ENCODE assay signal across 8 cellular contexts in the genomic region with DNA sequence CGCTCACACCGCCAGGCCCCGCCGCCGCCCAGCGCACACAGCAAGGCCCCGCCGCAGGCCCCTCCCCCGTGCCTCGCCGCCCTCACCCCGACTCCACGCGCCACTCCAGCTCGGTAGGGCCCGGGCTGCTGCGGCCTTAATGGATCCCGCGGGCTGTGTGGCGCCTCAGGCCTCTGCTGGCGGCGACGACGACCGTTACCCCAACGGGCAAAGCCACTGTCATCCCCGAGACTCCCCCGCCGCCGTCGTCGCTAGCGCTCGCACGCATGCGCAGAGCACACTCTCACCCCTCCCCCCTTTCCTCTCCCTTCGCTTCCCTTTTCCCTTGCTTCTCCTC. TPM values are rescaled to one million over a fixed set of nuclear protein-coding genes. Genes with fewer than 3 reads are reported as not detected.
DNase-seq lines count a peak whose midpoint lies in the region; ATAC-seq and TF ChIP-seq lines count a peak whose summit lies in the region.

Gene MSL2, minus strand, starts transcription at position 272 of the 337 bp plus-strand sequence. CDS start 1,222 bp downstream, outside the sequence.

- peak within 1 kb of the TSS; percentile 92 to 99 (median 98) for H3K9ac ChIP-seq in skeletal muscle tissue (ENCODE audit: low read depth in 1 of 3, low read length in 3 of 3)

- peaks cover 28 to 58% (median 38%) of the 10 kb centered on the region in 4 donors for H3K4me1 Mint-ChIP-seq in CD4-positive, alpha-beta memory T cell
- H3K4me1 Mint-ChIP-seq in activated naive CD8-positive, alpha-beta T cell treated with anti-CD3 and anti-CD28 coated beads for 36 hours: peaks cover 37% of the 10 kb centered on the region

- no peak for TF ChIP-seq CTCF in hepatocyte (IDR thresholded peaks at IDR 0.05; ENCODE audit: poor library complexity)

- no peak for DNase-seq in CD4-positive, alpha-beta memory T cell
- DNase-seq in activated naive CD8-positive, alpha-beta T cell treated with anti-CD3 and anti-CD28 coated beads for 36 hours: peak; percentile 83
- DNase-seq in hepatocyte (ENCODE audit: low spot score) (peak; percentile 89), NCI-H1417 treated with DMSO at 0.1 percent for 48 hours (lab: John Stamatoyannopoulos, UW) (no peak), inferior parietal cortex (ENCODE audit: extremely low spot score) (no peak), iPS-NIHi7 (ENCODE audit: extremely low spot score) (no peak)

- intact Hi-C loops in CD4-positive, alpha-beta memory T cell (cut with micrococcal nuclease): loop anchor here (1.0 to 10.0 kb wide), 6 partner anchors 54 to 1989 kb away; partner anchors contain the start of genes ANAPC13, ARMC8, CEP63 and NCK1

- peaks cover 32% of the 10 kb centered on the region for H3K4me1 ChIP-seq in CD4-positive, alpha-beta memory T cell (ENCODE audit: insufficient read depth, low read length)
- H3K4me1 ChIP-seq in hepatocyte (ENCODE audit: insufficient read depth) (peaks cover 24% of the 10 kb centered on the region), skeletal muscle tissue (ENCODE audit: control insufficient read depth in 3 of 3, insufficient read depth in 3 of 3, low read length in 3 of 3) (peaks cover 18 to 31% (median 24%) of the 10 kb centered on the region in 3 donors)

- H3K27me3 Mint-ChIP-seq in CD4-positive, alpha-beta memory T cell: peaks cover 3 to 9% of the 10 kb centered on the region in 2 donors
- H3K27me3 Mint-ChIP-seq in activated naive CD8-positive, alpha-beta T cell treated with anti-CD3 and anti-CD28 coated beads for 36 hours: peaks cover 4% of the 10 kb centered on the region

- no peaks in the 10 kb centered on the region for H3K36me3 ChIP-seq in CD4-positive, alpha-beta memory T cell (ENCODE audit: insufficient read depth, low read length)
- H3K36me3 ChIP-seq in hepatocyte (replicated peaks; ENCODE audit: insufficient read depth, low read depth) (no peaks in the 10 kb centered on the region), skeletal muscle tissue (ENCODE audit: control insufficient read depth in 3 of 3, insufficient read depth in 3 of 3, low read length in 3 of 3) (no peaks in the 10 kb centered on the region)

- peak within 1 kb of the TSS; percentile 71 to 98 for H3K4me3 ChIP-seq in CD4-positive, alpha-beta memory T cell (ENCODE audit: low read length in 2 of 2)
- H3K4me3 ChIP-seq in hepatocyte (peak within 1 kb of the TSS; percentile 53), skeletal muscle tissue (ENCODE audit: low read length in 3 of 3) (peak within 1 kb of the TSS; percentile 85 to 97 (median 94))

- no peaks in the 10 kb centered on the region for H3K9me3 ChIP-seq in CD4-positive, alpha-beta memory T cell (ENCODE audit: control insufficient read depth in 1 of 2, low read length in 2 of 2)
- H3K9me3 ChIP-seq in hepatocyte (ENCODE audit: low read depth) (no peaks in the 10 kb centered on the region), skeletal muscle tissue (ENCODE audit: control insufficient read depth in 3 of 3, low read length in 3 of 3) (no peaks in the 10 kb centered on the region)

- H3K9me2 ChIP-seq in hepatocyte (replicated peaks; ENCODE audit: insufficient read depth): no peaks in the 10 kb centered on the region

- peak within 1 kb of the TSS; percentile 68 for H2AFZ ChIP-seq in hepatocyte

- peaks cover 54% of the 10 kb centered on the region for H3K79me2 ChIP-seq in hepatocyte

- H4K20me1 ChIP-seq in hepatocyte (ENCODE audit: insufficient read depth, poor library complexity, severe bottlenecking): peaks cover 45% of the 10 kb centered on the region

- ATAC-seq in HG02973 (IDR thresholded peaks at IDR 0.05; ENCODE audit: unreplicated experiment): peak; percentile 27

- peak within 1 kb of the TSS; percentile 84 for H3K4me2 ChIP-seq in hepatocyte

- CTCF ChIA-PET in CD4-positive, alpha-beta memory T cell (lab: Charles Lee; ENCODE audit: partially characterized antibody): interaction anchor here (0.5 to 6.3 kb wide), 12 partner anchors 9 to 666 kb away, joined by 3 to 76 read pairs (median 4); partner anchors contain the start of genes NCK1, PCCB and STAG1

- H3K27ac ChIP-seq in CD4-positive, alpha-beta memory T cell (ENCODE audit: low read depth, low read length): peak within 1 kb of the TSS; percentile 97
- H3K27ac ChIP-seq in hepatocyte (peak within 1 kb of the TSS; percentile 99), skeletal muscle tissue (ENCODE audit: low read depth, low read length) (peak within 1 kb of the TSS; percentile 99)

- peak within 1 kb of the TSS; percentile 94 to 100 (median 99) for H3K4me3 Mint-ChIP-seq in CD4-positive, alpha-beta memory T cell
- H3K4me3 Mint-ChIP-seq in activated naive CD8-positive, alpha-beta T cell treated with anti-CD3 and anti-CD28 coated beads for 36 hours: peak within 1 kb of the TSS; percentile 87

- no peaks in the 10 kb centered on the region for H3K27me3 ChIP-seq in CD4-positive, alpha-beta memory T cell (ENCODE audit: insufficient read depth, low read length)
- H3K27me3 ChIP-seq in hepatocyte (no peaks in the 10 kb centered on the region), skeletal muscle tissue (ENCODE audit: control insufficient read depth in 3 of 3, insufficient read depth in 3 of 3, low read length in 3 of 3) (no peaks in the 10 kb centered on the region)

- H3K27ac Mint-ChIP-seq in CD4-positive, alpha-beta memory T cell: peak within 1 kb of the TSS; percentile 98 to 100 (median 100)
- H3K27ac Mint-ChIP-seq in activated naive CD8-positive, alpha-beta T cell treated with anti-CD3 and anti-CD28 coated beads for 36 hours: peak within 1 kb of the TSS; percentile 98

- 0% methylated on average over 4 of the region's 37 CpGs for WGBS in hepatocyte (ENCODE audit: low lambda C conversion rate, missing lambda C conversion rate)

- POLR2A ChIA-PET in CD4-positive, alpha-beta memory T cell (lab: Charles Lee; ENCODE audit: partially characterized antibody): interaction anchor here (0.6 to 7.2 kb wide), 21 partner anchors 11 to 1980 kb away, joined by 3 to 101 read pairs (median 4); partner anchors contain the start of genes NCK1, PCCB and STAG1

- peaks cover 9 to 43% of the 10 kb centered on the region in 2 donors for H3K36me3 Mint-ChIP-seq in CD4-positive, alpha-beta memory T cell
- peaks cover 42% of the 10 kb centered on the region for H3K36me3 Mint-ChIP-seq in activated naive CD8-positive, alpha-beta T cell treated with anti-CD3 and anti-CD28 coated beads for 36 hours

- peaks cover 0 to 7% (median 1%) of the 10 kb centered on the region in 8 donors for H3K9me3 Mint-ChIP-seq in CD4-positive, alpha-beta memory T cell
- H3K9me3 Mint-ChIP-seq in activated naive CD8-positive, alpha-beta T cell treated with anti-CD3 and anti-CD28 coated beads for 36 hours: peaks cover 4% of the 10 kb centered on the region

RNA-seq across cellular contexts. Expression of gene MSL2, which starts in this region (rescaled TPM):
- total RNA-seq in CD4-positive, alpha-beta memory T cell: 100 to 1,000 TPM in 1 of 2 experiments, 10 to 100 TPM in 1; 98.6 to 103 TPM
- polyA plus RNA-seq in CD4-positive, alpha-beta memory T cell: 10 to 100 TPM; 36.3 to 41.1 TPM
- 10 to 100 TPM; 44.0 to 44.1 TPM for total RNA-seq in activated naive CD8-positive, alpha-beta T cell treated with anti-CD3 and anti-CD28 coated beads for 36 hours
- 14.2 and 20.2 TPM in 2 replicates for total RNA-seq in hepatocyte
- polyA plus RNA-seq in hepatocyte: 3.4 and 4.5 TPM in 2 replicates
- 16.2 TPM for total RNA-seq in skeletal muscle tissue

Comparison
In these comparisons a context has a peak if more than half of its experiments do, and no peak if none do; other contexts are left out.
1. DNase-seq: peak in activated naive CD8-positive, alpha-beta T cell treated with anti-CD3 and anti-CD28 coated beads for 36 hours (single experiment) and hepatocyte (single experiment); none in CD4-positive, alpha-beta memory T cell (0 of 5), NCI-H1417 treated with DMSO at 0.1 percent for 48 hours (single experiment), inferior parietal cortex (single experiment) and iPS-NIHi7 (single experiment).
2. Peak in every context shown above with its lines, with median percentiles within 50 percentile points of each other: H3K27ac ChIP-seq and H3K4me3 ChIP-seq.